In genomic region chr1:10399487-10399917, GRCh38 we compare ENCODE assay signal across 8 cellular contexts. TPM values are rescaled to one million over a fixed set of nuclear protein-coding genes. Genes with fewer than 3 reads are reported as not detected.
A peak's percentile ranks its signal among the peaks of the same experiment; 100 is the strongest.
DNase-seq lines count a peak whose midpoint lies in the region; ATAC-seq and TF ChIP-seq lines count a peak whose summit lies in the region.

No MANE protein-coding gene starts in this region.

- no peaks in the 10 kb centered on the region for H3K9me2 ChIP-seq in hepatocyte (replicated peaks; ENCODE audit: insufficient read depth)

- peak; percentile 43 for DNase-seq in GM03348 (ENCODE audit: low spot score)
- DNase-seq in amniotic epithelial cell (ENCODE audit: low read depth), result peak; percentile 39
- DNase-seq in hepatocyte (ENCODE audit: low spot score), result peak; percentile 34
- DNase-seq in retinal pigment epithelial cell (ENCODE audit: low read depth), result no peak

- H3K4me2 ChIP-seq in hepatocyte, result peak overlapping the region; percentile 86

- TF ChIP-seq RAD21 in Ishikawa (IDR thresholded peaks at IDR 0.05; ENCODE audit: low read depth), result no peak

- no peaks in the 10 kb centered on the region for H4K20me1 ChIP-seq in hepatocyte (ENCODE audit: insufficient read depth, poor library complexity, severe bottlenecking)

- no peaks in the 10 kb centered on the region for H3K36me3 ChIP-seq in hepatocyte (replicated peaks; ENCODE audit: insufficient read depth, low read depth)

- TF ChIP-seq CTCF in hepatocyte (IDR thresholded peaks at IDR 0.05; ENCODE audit: poor library complexity), result no peak
- TF ChIP-seq CTCF in retinal pigment epithelial cell (conservative IDR thresholded peaks at IDR 0.05; ENCODE audit: low read depth, low read length), result no peak

- H3K9me3 ChIP-seq in hepatocyte (ENCODE audit: low read depth), result no peaks in the 10 kb centered on the region

- no peak for TF ChIP-seq EP300 in Ishikawa (IDR thresholded peaks at IDR 0.05; ENCODE audit: borderline replicate concordance)

- H3K27me3 ChIP-seq in hepatocyte, result no peaks in the 10 kb centered on the region

- peaks cover 34% of the 10 kb centered on the region for H3K79me2 ChIP-seq in hepatocyte

- H3K4me3 ChIP-seq in hepatocyte, result peak overlapping the region; percentile 71
- peak overlapping the region; percentile 82 for H3K4me3 ChIP-seq in retinal pigment epithelial cell (ENCODE audit: low read length)

- peak overlapping the region; percentile 96 for H3K27ac ChIP-seq in hepatocyte

- H3K4me1 ChIP-seq in hepatocyte (ENCODE audit: insufficient read depth), result peaks cover 11% of the 10 kb centered on the region

- H2AFZ ChIP-seq in hepatocyte, result peak overlapping the region; percentile 67

- WGBS in hepatocyte (ENCODE audit: low lambda C conversion rate, missing lambda C conversion rate), result 1% methylated on average over 32 of the region's 34 CpGs

- ATAC-seq in HG03139 (IDR thresholded peaks at IDR 0.05; ENCODE audit: unreplicated experiment) (no peak), HG02759 (IDR thresholded peaks at IDR 0.05; ENCODE audit: unreplicated experiment) (no peak), HG02852 (IDR thresholded peaks at IDR 0.05; ENCODE audit: unreplicated experiment) (no peak)

TF ChIP-seq in Ishikawa, 13 proteins besides CTCF, POLR2A, EP300 and RAD21:
- TF ChIP-seq MAX (IDR thresholded peaks at IDR 0.05) (peak; percentile 4; the same call in 1 of the 2 replicates), TEAD4 (IDR thresholded peaks at IDR 0.05) (no peak), EGR1 (IDR thresholded peaks at IDR 0.05) (peak; percentile 71)

RNA-seq across cellular contexts. Expression of gene PGD, which starts 0.6 kb away (rescaled TPM):
- 86.8 and 103 TPM in 2 replicates for total RNA-seq in hepatocyte
- 98.7 and 103 TPM in 2 replicates for polyA plus RNA-seq in hepatocyte

RNA-seq across cellular contexts. Expression of gene CENPS, which starts 30.7 kb away (rescaled TPM):
- 8.8 and 11.8 TPM in 2 replicates for total RNA-seq in hepatocyte
- 20.7 and 21.1 TPM in 2 replicates for polyA plus RNA-seq in hepatocyte

RNA-seq across cellular contexts. Expression of gene CORT, which starts 50.3 kb away (rescaled TPM):
- total RNA-seq in hepatocyte, result 0.13 TPM in 1 of 2 replicates, not detected in the other
- 0.19 and 0.27 TPM in 2 replicates for polyA plus RNA-seq in hepatocyte
